In genomic region chr10:129507216-129507615, GRCh38 we compare ENCODE assay signal across 26 cellular contexts. TPM values are rescaled to one million over a fixed set of nuclear protein-coding genes. Genes with fewer than 3 reads are reported as not detected.
A peak's percentile ranks its signal among the peaks of the same experiment; 100 is the strongest.
DNase-seq lines count a peak whose midpoint lies in the region; ATAC-seq, FAIRE-seq and TF ChIP-seq lines count a peak whose summit lies in the region.
"Had no signal": no experiment of that assay in that cellular context is flagged by ENCODE, and none has a peak within 500 bp of the region (broad histone marks: within the 10 kb centered on the region; RNA-seq: fewer than 3 reads in every experiment).

No MANE protein-coding gene starts in this region.

- H4K5ac ChIP-seq in H1 (ENCODE audit: insufficient read length, low read depth, low read length) = no peak overlapping the region

- H2BK15ac ChIP-seq in H1 (ENCODE audit: low read length) = no peak overlapping the region
- H2BK15ac ChIP-seq in neuronal stem cell (ENCODE audit: low read length) = no peak overlapping the region

- no peaks in the 10 kb centered on the region for H3K9me3 ChIP-seq in H1 (ENCODE audit: insufficient read depth in 2 of 2, low read depth in 1 of 2, low read length in 1 of 2)
- H3K9me3 ChIP-seq in neuronal stem cell (replicated peaks in 1 of 2; ENCODE audit: control insufficient read depth in 2 of 2, insufficient read depth in 1 of 2, low read depth in 1 of 2, low read length in 2 of 2) = peaks cover 0 to 3% of the 10 kb centered on the region in 2 donors
- H3K9me3 ChIP-seq in thyroid gland = no peaks in the 10 kb centered on the region
- H3K9me3 ChIP-seq: BE2C had no signal

- FAIRE-seq in H1 (lab: Jason Lieb, UNC) = no peak
- FAIRE-seq: A204.1, D721Med, GM12878, GM12892, GM18507, GM19239 had no signal

- TF ChIP-seq EP300 in H1 (IDR thresholded peaks at IDR 0.05; ENCODE audit: borderline replicate concordance in 1 of 2, low read depth in 2 of 2, low read length in 2 of 2) = no peak

- no peak overlapping the region for H3K9ac ChIP-seq in H1 (replicated peaks in 1 of 4; ENCODE audit: extremely low read depth in 1 of 4, low read depth in 3 of 4, low read length in 3 of 4)
- H3K9ac ChIP-seq in neuronal stem cell (ENCODE audit: low read depth, low read length, poor library complexity) = no peak overlapping the region
- H3K9ac ChIP-seq: BLaER1 had no signal

- H4K91ac ChIP-seq in H1 (replicated peaks; ENCODE audit: insufficient read length, low read length) = no peak overlapping the region
- no peak overlapping the region for H4K91ac ChIP-seq in neuronal stem cell (ENCODE audit: low read depth, low read length, poor library complexity)

- no peak overlapping the region for H2AK5ac ChIP-seq in H1 (ENCODE audit: low read depth, low read length)
- no peak overlapping the region for H2AK5ac ChIP-seq in neuronal stem cell (ENCODE audit: low read depth, low read length)

- no peak for TF ChIP-seq RAD21 in H1 (IDR thresholded peaks at IDR 0.05 in 1 of 2, conservative IDR thresholded peaks at IDR 0.05 in 1 of 2; ENCODE audit: low read depth in 2 of 2, low read length in 2 of 2)

- H3K23me2 ChIP-seq in H1 (ENCODE audit: low read depth, low read length) = no peaks in the 10 kb centered on the region

- peak; percentile 9 for ATAC-seq in left lobe of liver
- ATAC-seq in GM18870 (IDR thresholded peaks at IDR 0.05; ENCODE audit: unreplicated experiment) = no peak
- ATAC-seq: GM12878 had no signal

- H3K27ac ChIP-seq in H1 (ENCODE audit: low read depth, low read length) (no peak overlapping the region), neuronal stem cell (replicated peaks; ENCODE audit: low read length) (no peak overlapping the region), thyroid gland (no peak overlapping the region)
- H3K27ac ChIP-seq: BLaER1 had no signal

- no peak for DNase-seq in H1 (ENCODE audit: low read depth in 1 of 2, low spot score in 2 of 2)
- no peak for DNase-seq in left lobe of liver (ENCODE audit: low spot score)
- no peak for DNase-seq in neuronal stem cell (ENCODE audit: low spot score)
- no peak for DNase-seq in NCI-H1105 (lab: John Stamatoyannopoulos, UW)
- DNase-seq in thyroid gland = no peak
- DNase-seq: 8988T; ACHN; BE2C; C1 segment of cervical spinal cord; Calu3; CD4-positive, alpha-beta memory T cell; CD4-positive, CD25-positive, alpha-beta regulatory T cell; CD8-positive, alpha-beta memory T cell; COR-L47; DMS79; DND-41; EL; GDM1 had no signal

- H3K56ac ChIP-seq in H1 (replicated peaks; ENCODE audit: insufficient read length, low read depth, low read length) = no peak overlapping the region

- peaks cover 0 to 2% of the 10 kb centered on the region in 2 experiments for H4K20me1 ChIP-seq in H1 (replicated peaks in 1 of 2; ENCODE audit: control insufficient read depth in 1 of 2, insufficient read depth in 2 of 2, low read length in 2 of 2)

- H3K79me2 ChIP-seq in H1 (ENCODE audit: control insufficient read depth in 1 of 2, insufficient read depth in 2 of 2, low read length in 2 of 2) = no peaks in the 10 kb centered on the region

- H3K27me3 ChIP-seq in H1 (replicated peaks in 1 of 4; ENCODE audit: control insufficient read depth in 3 of 4, extremely low read depth in 1 of 4, insufficient read depth in 3 of 4, low read length in 3 of 4) (no peaks in the 10 kb centered on the region), neuronal stem cell (ENCODE audit: control insufficient read depth in 3 of 3, insufficient read depth in 3 of 3, low read depth in 1 of 3, low read length in 3 of 3) (no peaks in the 10 kb centered on the region), thyroid gland (no peaks in the 10 kb centered on the region)
- H3K27me3 ChIP-seq: BE2C, BLaER1 had no signal

- H3K23ac ChIP-seq in H1 (ENCODE audit: insufficient read length) = no peak overlapping the region
- no peak overlapping the region for H3K23ac ChIP-seq in neuronal stem cell (ENCODE audit: low read depth, low read length, poor library complexity)

- no peak overlapping the region for H3K14ac ChIP-seq in H1 (ENCODE audit: insufficient read length)
- no peak overlapping the region for H3K14ac ChIP-seq in neuronal stem cell (ENCODE audit: low read length)

- 89% methylated on average over 7 of the region's 7 CpGs; no CpG with 5 or more reads in 1 of the 2 experiments for WGBS in H1 (ENCODE audit: extremely low coverage in 1 of 2, insufficient coverage in 1 of 2, insufficient read length in 1 of 2, insufficient replicate concordance in 2 of 2, low coverage in 1 of 2, low lambda C conversion rate in 2 of 2, missing lambda C conversion rate in 1 of 2), 2 experiments
- no CpG with 5 or more reads among the region's 7 CpGs for WGBS in neuronal stem cell (ENCODE audit: extremely low coverage in 2 of 2, insufficient read length in 2 of 2, insufficient replicate concordance in 1 of 2), 2 donors
- 89 to 93% methylated on average over 5 to 7 of the region's 7 CpGs for WGBS in thyroid gland, 2 donors

- no peak overlapping the region for H3K4ac ChIP-seq in H1 (replicated peaks; ENCODE audit: insufficient read length, low read depth, low read length)
- H3K4ac ChIP-seq in neuronal stem cell (ENCODE audit: low read length) = no peak overlapping the region

- H3K79me1 ChIP-seq in H1 (ENCODE audit: low read depth, low read length) = no peaks in the 10 kb centered on the region; the same call in 1 of the 2 replicates
- peaks cover 2% of the 10 kb centered on the region for H3K79me1 ChIP-seq in neuronal stem cell (ENCODE audit: low read depth, low read length)

- H3K18ac ChIP-seq in H1 (ENCODE audit: extremely low read depth, low read length) = no peak overlapping the region
- H3K18ac ChIP-seq in neuronal stem cell (ENCODE audit: low read length) = peak overlapping the region; percentile 11

- no peaks in the 10 kb centered on the region for H3K36me3 ChIP-seq in H1 (ENCODE audit: control insufficient read depth in 2 of 4, insufficient read depth in 4 of 4, low read length in 3 of 4)
- no peaks in the 10 kb centered on the region for H3K36me3 ChIP-seq in neuronal stem cell (replicated peaks in 1 of 2; ENCODE audit: control insufficient read depth in 2 of 2, insufficient read depth in 2 of 2, low read length in 2 of 2)
- no peaks in the 10 kb centered on the region for H3K36me3 ChIP-seq in thyroid gland
- H3K36me3 ChIP-seq: BE2C had no signal

- CTCF ChIA-PET in H1 (lab: Charles Lee; ENCODE audit: partially characterized antibody) = no interaction called here

- POLR2A ChIA-PET in H1 (lab: Charles Lee; ENCODE audit: partially characterized antibody) = no interaction called here

- intact Hi-C loops in thyroid gland (cut with DNase I) = no loop called here

- H2BK120ac ChIP-seq in H1 (replicated peaks; ENCODE audit: low read depth, low read length) = no peak overlapping the region
- H2BK120ac ChIP-seq in neuronal stem cell (ENCODE audit: low read depth, low read length) = no peak overlapping the region

- H2BK12ac ChIP-seq in H1 (ENCODE audit: low read depth, low read length) (no peak overlapping the region), neuronal stem cell (ENCODE audit: low read length) (no peak overlapping the region)

- no peak overlapping the region for H2AFZ ChIP-seq in H1 (ENCODE audit: low read length)
- no peak overlapping the region for H2AFZ ChIP-seq in neuronal stem cell (ENCODE audit: low read length)

- no peak overlapping the region for H2BK20ac ChIP-seq in H1 (ENCODE audit: low read length)

- TF ChIP-seq POLR2A in H1 (IDR thresholded peaks at IDR 0.05; ENCODE audit: control extremely low read depth in 1 of 2, low read depth in 2 of 2, low read length in 2 of 2) (no peak), thyroid gland (IDR thresholded peaks at IDR 0.05) (no peak)

- H3K4me3 ChIP-seq in H1 (ENCODE audit: extremely low read depth in 1 of 4, insufficient read depth in 2 of 4, low read depth in 3 of 4, low read length in 4 of 4) = no peak overlapping the region
- H3K4me3 ChIP-seq in neuronal stem cell (ENCODE audit: low read length in 2 of 2) = no peak overlapping the region
- no peak overlapping the region for H3K4me3 ChIP-seq in thyroid gland (replicated peaks in 1 of 3)
- H3K4me3 ChIP-seq: BLaER1, GM12878 had no signal

- TF ChIP-seq CTCF in H1 (IDR thresholded peaks at IDR 0.05; ENCODE audit: control extremely low read depth in 1 of 3, insufficient read depth in 1 of 3, low read depth in 1 of 3, low read length in 3 of 3) (no peak), thyroid gland (IDR thresholded peaks at IDR 0.05) (no peak)

- H2BK5ac ChIP-seq in H1 (ENCODE audit: low read depth, low read length) = no peak overlapping the region
- H2BK5ac ChIP-seq in neuronal stem cell (ENCODE audit: low read length) = no peak overlapping the region

- H4K8ac ChIP-seq in H1 (ENCODE audit: extremely low read depth, insufficient read depth, low read length) (peak overlapping the region; percentile 69; the same call in 1 of the 2 replicates), neuronal stem cell (ENCODE audit: low read depth, low read length) (no peak overlapping the region)

- H3K4me1 ChIP-seq in H1 (replicated peaks in 1 of 4; ENCODE audit: control insufficient read depth in 3 of 4, insufficient read depth in 4 of 4, low read length in 3 of 4) (no peaks in the 10 kb centered on the region), neuronal stem cell (ENCODE audit: control insufficient read depth in 2 of 2, insufficient read depth in 1 of 2, low read depth in 1 of 2, low read length in 2 of 2) (no peaks in the 10 kb centered on the region), thyroid gland (no peaks in the 10 kb centered on the region)
- H3K4me1 ChIP-seq: BE2C had no signal

- H3K4me2 ChIP-seq in H1 (ENCODE audit: insufficient read depth in 1 of 2, low read depth in 2 of 2, low read length in 2 of 2) (no peak overlapping the region), neuronal stem cell (ENCODE audit: insufficient read depth, low read length, poor library complexity, severe bottlenecking) (no peak overlapping the region)

TF ChIP-seq in H1, 55 proteins besides CTCF, POLR2A, EP300 and RAD21 (continues in another document):
- no peak for TF ChIP-seq CTBP2 (IDR thresholded peaks at IDR 0.05; ENCODE audit: borderline replicate concordance, insufficient read depth, insufficient read length, low read length)
- TF ChIP-seq SP4 (IDR thresholded peaks at IDR 0.05; ENCODE audit: low read length) = no peak
- no peak for TF ChIP-seq BRCA1 (IDR thresholded peaks at IDR 0.05; ENCODE audit: low read depth, low read length)

RNA-seq across cellular contexts. Expression of gene MGMT, which starts 40.2 kb away (rescaled TPM):
- total RNA-seq in H1 (2021; fragmentation: NEBNext Ultra II Directional; extraction: Animal tissue kit (Norgen Biotek cat#: 25700)) = 9.1 and 9.9 TPM in 2 replicates
- polyA plus RNA-seq in H1 (2011; rRNA removed) = 10.7 and 14.3 TPM in 2 replicates
- polyA plus RNA-seq in H1 (2011; cell fraction: cytosol; rRNA removed) = 11.6 TPM
- 13.5 TPM for polyA plus RNA-seq in H1 (2011; cell fraction: nucleus; rRNA removed)
- 6.8 to 12.4 TPM (median 9.7 TPM) in 4 replicates for polyA plus RNA-seq in H1 (2012, experiment 1 of 2)
- polyA plus RNA-seq in H1 (2012, experiment 2 of 2) = 11.6 TPM
- polyA plus RNA-seq in H1 (2013, experiment 1 of 2) = 7.7 TPM
- 8.2 TPM for polyA plus RNA-seq in H1 (2013, experiment 2 of 2)
- polyA minus RNA-seq in H1 (2011; rRNA and poly(A)+ RNA removed) = 8.0 and 8.2 TPM in 2 replicates
- 4.4 TPM for polyA minus RNA-seq in H1 (2011; cell fraction: cytosol; rRNA and poly(A)+ RNA removed)
- 26.9 TPM for polyA minus RNA-seq in H1 (2011; cell fraction: nucleus; rRNA and poly(A)+ RNA removed)
- 58.5 TPM for total RNA-seq in left lobe of liver
- polyA plus RNA-seq in neuronal stem cell (2013, experiment 1 of 2) = 17.3 TPM
- polyA plus RNA-seq in neuronal stem cell (2013, experiment 2 of 2) = 16.8 TPM
- total RNA-seq in thyroid gland = 10 to 100 TPM; 17.6 to 48.7 (median 30.7) TPM
